Comparison of ENCODE assay signal across 8 cellular contexts in genomic region chr2:25567406-25567805, GRCh38.
DNase-seq lines count a peak whose midpoint lies in the region; ATAC-seq and TF ChIP-seq lines count a peak whose summit lies in the region.

No MANE protein-coding gene starts in this region.

- WGBS in smooth muscle cell (ENCODE audit: low lambda C conversion rate), result 84% methylated on average over 1 of the region's 1 CpG

- H3K9me3 ChIP-seq in smooth muscle cell (replicated peaks; ENCODE audit: low read depth), result no peaks in the 10 kb centered on the region

- DNase-seq in NCI-H510A treated with DMSO at 0.1 percent for 48 hours (lab: John Stamatoyannopoulos, UW) (peak; percentile 49), NCI-H510A (lab: John Stamatoyannopoulos, UW) (no peak), fibroblast of villous mesenchyme (ENCODE audit: low read depth) (peak; percentile 55), smooth muscle cell (lab: John Stamatoyannopoulos, UW; ENCODE audit: unreplicated experiment) (no peak), T1000 (lab: John Stamatoyannopoulos, UW) (no peak)

- H3K27me3 ChIP-seq in smooth muscle cell (ENCODE audit: low read depth), result no peaks in the 10 kb centered on the region

- no peak overlapping the region for H2AFZ ChIP-seq in smooth muscle cell (ENCODE audit: low read depth)

- H3K4me3 ChIP-seq in fibroblast of villous mesenchyme (ENCODE audit: low read depth, low read length) (no peak overlapping the region), smooth muscle cell (no peak overlapping the region)

- no peak overlapping the region for H3K27ac ChIP-seq in smooth muscle cell (ENCODE audit: low read depth)

- H3F3A ChIP-seq in smooth muscle cell (ENCODE audit: low read depth), result no peaks in the 10 kb centered on the region

- no peak overlapping the region for H3K9ac ChIP-seq in smooth muscle cell (ENCODE audit: low read depth)

- no peaks in the 10 kb centered on the region for H3K79me2 ChIP-seq in smooth muscle cell (ENCODE audit: low read depth)

- TF ChIP-seq CTCF in fibroblast of villous mesenchyme (IDR thresholded peaks at IDR 0.05; ENCODE audit: insufficient read depth, low read depth, low read length) (peak; percentile 39), smooth muscle cell (IDR thresholded peaks at IDR 0.05; ENCODE audit: borderline replicate concordance, insufficient read depth, poor library complexity, severe bottlenecking) (peak; percentile 53)

- no peaks in the 10 kb centered on the region for H3K36me3 ChIP-seq in smooth muscle cell (ENCODE audit: low read depth)

- H4K20me1 ChIP-seq in smooth muscle cell (ENCODE audit: low read depth), result no peaks in the 10 kb centered on the region

- no peak overlapping the region for H3K4me2 ChIP-seq in smooth muscle cell

- ATAC-seq in HG03135 (IDR thresholded peaks at IDR 0.05; ENCODE audit: unreplicated experiment) (peak; percentile 64), SK-N-SH treated with all-trans-retinoic acid at 6 μM for 48 hours (peak; percentile 92), HG02938 (IDR thresholded peaks at IDR 0.05; ENCODE audit: unreplicated experiment) (no peak)

- H3K4me1 ChIP-seq in smooth muscle cell (ENCODE audit: low read depth), result no peaks in the 10 kb centered on the region

TF ChIP-seq in SK-N-SH treated with all-trans-retinoic acid at 6 μM for 48 hours, 23 proteins besides CTCF, POLR2A, EP300 and RAD21:
- TF ChIP-seq ZNF70 (CRISPR knock-in tag; IDR thresholded peaks at IDR 0.05) (peak; percentile 94), TCF4 (CRISPR knock-in tag; IDR thresholded peaks at IDR 0.05; ENCODE audit: borderline replicate concordance) (no peak)

Comparison
In these comparisons a context has a peak if more than half of its experiments do, and no peak if none do; other contexts are left out.
1. DNase-seq: peak in NCI-H510A treated with DMSO at 0.1 percent for 48 hours (single experiment) and fibroblast of villous mesenchyme (single experiment); none in NCI-H510A (single experiment), smooth muscle cell (single experiment) and T1000 (single experiment).